22 cellular contexts compared by ENCODE assay signal in genomic region chr16:58809213-58809612, GRCh38.
DNase-seq lines count a peak whose midpoint lies in the region; ATAC-seq and TF ChIP-seq lines count a peak whose summit lies in the region.
"Had no signal": no experiment of that assay in that cellular context is flagged by ENCODE, and none has a peak within 500 bp of the region (broad histone marks: within the 10 kb centered on the region; RNA-seq: fewer than 3 reads in every experiment).

No MANE protein-coding gene starts in this region.

- no peak overlapping the region for H3K9ac ChIP-seq in BLaER1 treated with 17β-estradiol and CSF1 and Interleukin-3, amounts not matched to agents 10 nM and 100 nM
- H3K9ac ChIP-seq: BLaER1 had no signal

- H3K4me3 ChIP-seq in BLaER1 treated with 17β-estradiol and CSF1 and Interleukin-3, amounts not matched to agents 10 nM and 100 nM: no peak overlapping the region
- H3K4me3 ChIP-seq in epithelial cell of esophagus (ENCODE audit: low read length): no peak overlapping the region
- no peak overlapping the region for H3K4me3 ChIP-seq in right atrium auricular region
- H3K4me3 ChIP-seq: BLaER1, GM12878 had no signal

- H4K20me1 ChIP-seq in BLaER1 treated with 17β-estradiol and CSF1 and Interleukin-3, amounts not matched to agents 10 nM and 100 nM: no peaks in the 10 kb centered on the region
- H4K20me1 ChIP-seq: BLaER1 had no signal

- H3K27ac Mint-ChIP-seq in activated CD4-positive, alpha-beta T cell treated with anti-CD3 and anti-CD28 coated beads for 36 hours: no peak overlapping the region
- H3K27ac Mint-ChIP-seq: CD4-positive, CD25-positive, alpha-beta regulatory T cell; CD8-positive, alpha-beta memory T cell; HFFc6 had no signal

- peak overlapping the region in 6 of 11 experiments; percentile 16 to 39 (median 23); a peak in 6 of 22 replicates for H3K4me2 ChIP-seq in BLaER1 treated with 17β-estradiol and CSF1 and Interleukin-3, amounts not matched to agents 10 nM and 100 nM
- H3K4me2 ChIP-seq: BLaER1 had no signal

- DNase-seq in NCI-H82 (lab: John Stamatoyannopoulos, UW): peak; percentile 58
- DNase-seq in epithelial cell of esophagus (ENCODE audit: low read depth): peak; percentile 69
- DNase-seq in islet precursor cell: peak; percentile 12
- DNase-seq in activated CD4-positive, alpha-beta T cell treated with anti-CD3 and anti-CD28 coated beads for 36 hours: no peak
- DNase-seq in right atrium auricular region (ENCODE audit: low spot score): no peak
- DNase-seq: 8988T; CD4-positive, CD25-positive, alpha-beta regulatory T cell; CD8-positive, alpha-beta memory T cell; COR-L47; DMS 273 treated with DMSO at 0.1 percent for 48 hours; DMS53; DND-41; EL; GOT3; H7; HFFc6 had no signal

- no peaks in the 10 kb centered on the region for H3K36me3 Mint-ChIP-seq in activated CD4-positive, alpha-beta T cell treated with anti-CD3 and anti-CD28 coated beads for 36 hours (ENCODE audit: low read depth)
- H3K36me3 Mint-ChIP-seq: CD4-positive, CD25-positive, alpha-beta regulatory T cell had no signal

- intact Hi-C loops in activated CD4-positive, alpha-beta T cell treated with anti-CD3 and anti-CD28 coated beads for 36 hours (cut with DNase I, micrococcal nuclease): no loop called here

- peaks cover 0 to 13% (median 10%) of the 10 kb centered on the region in 10 experiments; a peak in 8 of 20 replicates for H3K4me1 ChIP-seq in BLaER1 treated with 17β-estradiol and CSF1 and Interleukin-3, amounts not matched to agents 10 nM and 100 nM
- H3K4me1 ChIP-seq in right atrium auricular region: no peaks in the 10 kb centered on the region

- peaks cover 12 to 25% (median 15%) of the 10 kb centered on the region in 11 experiments; a peak in 21 of 22 replicates for H3K9me3 ChIP-seq in BLaER1 treated with 17β-estradiol and CSF1 and Interleukin-3, amounts not matched to agents 10 nM and 100 nM (replicated peaks in 1 of 11)
- no peaks in the 10 kb centered on the region for H3K9me3 ChIP-seq in right atrium auricular region

- H3K27me3 Mint-ChIP-seq in activated CD4-positive, alpha-beta T cell treated with anti-CD3 and anti-CD28 coated beads for 36 hours: peaks cover 13% of the 10 kb centered on the region

- H3K4me3 Mint-ChIP-seq in activated CD4-positive, alpha-beta T cell treated with anti-CD3 and anti-CD28 coated beads for 36 hours: no peak overlapping the region
- H3K4me3 Mint-ChIP-seq: CD4-positive, CD25-positive, alpha-beta regulatory T cell; CD8-positive, alpha-beta memory T cell; HFFc6 had no signal

- CTCF ChIA-PET in activated CD4-positive, alpha-beta T cell treated with anti-CD3 and anti-CD28 coated beads for 36 hours (lab: Charles Lee): no interaction called here

- peaks cover 1% of the 10 kb centered on the region for H3K4me1 Mint-ChIP-seq in activated CD4-positive, alpha-beta T cell treated with anti-CD3 and anti-CD28 coated beads for 36 hours

- no peaks in the 10 kb centered on the region for H3K36me3 ChIP-seq in BLaER1 treated with 17β-estradiol and CSF1 and Interleukin-3, amounts not matched to agents 10 nM and 100 nM
- H3K36me3 ChIP-seq in right atrium auricular region: no peaks in the 10 kb centered on the region
- H3K36me3 ChIP-seq: BLaER1 had no signal

- POLR2A ChIA-PET in activated CD4-positive, alpha-beta T cell treated with anti-CD3 and anti-CD28 coated beads for 36 hours (lab: Charles Lee): no interaction called here

- H3K27me3 ChIP-seq in BLaER1 treated with 17β-estradiol and CSF1 and Interleukin-3, amounts not matched to agents 10 nM and 100 nM: no peaks in the 10 kb centered on the region
- no peaks in the 10 kb centered on the region for H3K27me3 ChIP-seq in right atrium auricular region
- H3K27me3 ChIP-seq: BLaER1 had no signal

- TF ChIP-seq CTCF in epithelial cell of esophagus (IDR thresholded peaks at IDR 0.05; ENCODE audit: insufficient read depth, low read depth, low read length, missing control alignments) (no peak), right atrium auricular region (IDR thresholded peaks at IDR 0.05) (no peak)

- peak overlapping the region in 2 of 11 experiments; percentile 17 to 43; a peak in 2 of 22 replicates for H3K27ac ChIP-seq in BLaER1 treated with 17β-estradiol and CSF1 and Interleukin-3, amounts not matched to agents 10 nM and 100 nM
- H3K27ac ChIP-seq in right atrium auricular region: no peak overlapping the region
- H3K27ac ChIP-seq: BLaER1 had no signal

- H3K9me3 Mint-ChIP-seq in activated CD4-positive, alpha-beta T cell treated with anti-CD3 and anti-CD28 coated beads for 36 hours (ENCODE audit: low read depth): peaks cover 3% of the 10 kb centered on the region

- ATAC-seq in HG03439 (IDR thresholded peaks at IDR 0.05; ENCODE audit: unreplicated experiment): no peak
- ATAC-seq in activated CD4-positive, alpha-beta T cell treated with anti-CD3 and anti-CD28 coated beads for 36 hours: no peak
- ATAC-seq in HG02610 (IDR thresholded peaks at IDR 0.05; ENCODE audit: unreplicated experiment): no peak
- ATAC-seq: GM12878, HCT116 had no signal

Comparison
In these comparisons a context has a peak if more than half of its experiments do, and no peak if none do; other contexts are left out.
1. DNase-seq: peak in NCI-H82 (single experiment), epithelial cell of esophagus (single experiment) and islet precursor cell (single experiment); none in activated CD4-positive, alpha-beta T cell treated with anti-CD3 and anti-CD28 coated beads for 36 hours (single experiment) and right atrium auricular region (single experiment).